ENCODE assay signal across 8 cellular contexts in the genomic region with DNA sequence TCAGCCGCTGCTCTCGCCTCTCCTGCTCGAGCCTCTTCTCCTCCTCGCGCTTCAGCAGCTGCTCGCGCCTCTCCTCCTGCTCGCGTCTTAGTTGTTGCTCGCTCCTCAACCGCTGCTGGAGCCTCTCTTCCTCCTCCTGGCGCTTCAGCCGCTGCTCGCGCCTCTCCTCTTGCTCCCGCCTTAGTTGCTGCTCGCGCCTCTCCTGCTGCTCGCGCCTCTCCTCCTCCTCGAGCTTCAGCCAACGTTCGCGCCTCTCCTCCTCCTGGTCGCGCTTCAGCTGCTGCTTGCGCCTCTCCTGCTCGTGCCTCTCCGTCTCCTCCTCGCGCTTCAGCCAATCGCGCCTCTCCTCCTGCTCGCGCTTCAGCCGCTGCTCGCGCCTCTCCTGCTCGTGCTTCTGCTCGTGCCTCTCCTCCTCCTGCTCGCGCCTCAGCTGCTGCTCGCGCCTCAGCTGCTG. TPM values are rescaled to one million over a fixed set of nuclear protein-coding genes. Genes with fewer than 3 reads are reported as not detected.
DNase-seq lines count a peak whose midpoint lies in the region; ATAC-seq and TF ChIP-seq lines count a peak whose summit lies in the region.

No MANE protein-coding gene starts in this region.

- H3K79me2 ChIP-seq in Karpas-422 (ENCODE audit: low read length) = no peaks in the 10 kb centered on the region

- H3K27me3 ChIP-seq in Karpas-422 (ENCODE audit: low read length) (no peaks in the 10 kb centered on the region), left ventricle myocardium inferior (ENCODE audit: low read depth) (peaks cover 100% of the 10 kb centered on the region)

- H2AFZ ChIP-seq in Karpas-422 (ENCODE audit: low read length) = peak overlapping the region; percentile 63; the same call in 1 of the 2 replicates

- H3K4me3 Mint-ChIP-seq in activated CD8-positive, alpha-beta T cell treated with anti-CD3 and anti-CD28 coated beads for 36 hours = no peak overlapping the region
- H3K4me3 Mint-ChIP-seq in mesothelial cell of epicardium = no peak overlapping the region

- H4K20me1 ChIP-seq in Karpas-422 (ENCODE audit: insufficient read depth, low read depth, low read length) = no peaks in the 10 kb centered on the region

- no peak for TF ChIP-seq CTCF in activated CD8-positive, alpha-beta T cell treated with anti-CD3 and anti-CD28 coated beads for 36 hours (IDR thresholded peaks at IDR 0.05)
- TF ChIP-seq CTCF in left ventricle myocardium inferior (IDR thresholded peaks at IDR 0.05; ENCODE audit: borderline replicate concordance) (no peak), mesothelial cell of epicardium (IDR thresholded peaks at IDR 0.05; ENCODE audit: unreplicated experiment) (no peak), GM20000 (IDR thresholded peaks at IDR 0.05; ENCODE audit: extremely low read depth, missing control alignments) (no peak)

- H3K4me1 ChIP-seq in Karpas-422 (ENCODE audit: low read length) = peaks cover 20% of the 10 kb centered on the region
- H3K4me1 ChIP-seq in left ventricle myocardium inferior = peaks cover 54% of the 10 kb centered on the region

- peak overlapping the region; percentile 78 for H3K4me2 ChIP-seq in Karpas-422 (ENCODE audit: low read depth, low read length, poor library complexity, severe bottlenecking)

- no peak overlapping the region for H3K27ac Mint-ChIP-seq in activated CD8-positive, alpha-beta T cell treated with anti-CD3 and anti-CD28 coated beads for 36 hours
- no peak overlapping the region for H3K27ac Mint-ChIP-seq in mesothelial cell of epicardium

- H3K36me3 ChIP-seq in Karpas-422 (ENCODE audit: insufficient read depth, low read length) (no peaks in the 10 kb centered on the region), left ventricle myocardium inferior (no peaks in the 10 kb centered on the region)

- peaks cover 4% of the 10 kb centered on the region for H3K4me1 Mint-ChIP-seq in activated CD8-positive, alpha-beta T cell treated with anti-CD3 and anti-CD28 coated beads for 36 hours (ENCODE audit: low read depth)
- no peaks in the 10 kb centered on the region for H3K4me1 Mint-ChIP-seq in mesothelial cell of epicardium

- H3K9me2 ChIP-seq in Karpas-422 (replicated peaks; ENCODE audit: insufficient read depth, low read length) = no peaks in the 10 kb centered on the region

- no peak overlapping the region for H3K27ac ChIP-seq in Karpas-422 (ENCODE audit: low read length)
- H3K27ac ChIP-seq in left ventricle myocardium inferior (replicated peaks) = no peak overlapping the region

- POLR2A ChIA-PET in activated CD8-positive, alpha-beta T cell treated with anti-CD3 and anti-CD28 coated beads for 36 hours (lab: Charles Lee) = interaction anchor here (1.1 to 1.4 kb wide), 5 partner anchors 9 to 259 kb away, joined by 3 to 5 read pairs (median 4); a partner anchor contains a TSS

- peak; percentile 49 for ATAC-seq in activated CD8-positive, alpha-beta T cell treated with anti-CD3 and anti-CD28 coated beads for 36 hours

- peak; percentile 92 for DNase-seq in DMS 273 (lab: John Stamatoyannopoulos, UW; ENCODE audit: unreplicated experiment)
- DNase-seq in Karpas-422 = peak; percentile 82
- DNase-seq in activated CD8-positive, alpha-beta T cell treated with anti-CD3 and anti-CD28 coated beads for 36 hours = peak; percentile 45
- DNase-seq in left ventricle myocardium inferior = no peak
- DNase-seq in stimulated activated CD4-positive, alpha-beta T cell treated with anti-CD3 and anti-CD28 coated beads, Interleukin-15, amount 100 ng/mL, for 24 hours = peak; percentile 62
- no peak for DNase-seq in mesothelial cell of epicardium (ENCODE audit: low spot score in 2 of 2, unreplicated experiment in 2 of 2)
- DNase-seq in COLO829 (ENCODE audit: low spot score) = no peak
- no peak for DNase-seq in GM20000 (ENCODE audit: low spot score)

- CTCF ChIA-PET in activated CD8-positive, alpha-beta T cell treated with anti-CD3 and anti-CD28 coated beads for 36 hours (lab: Charles Lee) = interaction anchor here (0.9 to 8.9 kb wide), 10 partner anchors 9 to 347 kb away, joined by 3 to 82 read pairs (median 6); no protein-coding TSS in a partner anchor

- no peak overlapping the region for H3K9ac ChIP-seq in Karpas-422 (ENCODE audit: low read length)

- peaks cover 20% of the 10 kb centered on the region for H3K27me3 Mint-ChIP-seq in activated CD8-positive, alpha-beta T cell treated with anti-CD3 and anti-CD28 coated beads for 36 hours
- peaks cover 4% of the 10 kb centered on the region for H3K27me3 Mint-ChIP-seq in mesothelial cell of epicardium (ENCODE audit: low read depth)

- peaks cover 4% of the 10 kb centered on the region for H3K36me3 Mint-ChIP-seq in activated CD8-positive, alpha-beta T cell treated with anti-CD3 and anti-CD28 coated beads for 36 hours (ENCODE audit: low read depth)
- no peaks in the 10 kb centered on the region for H3K36me3 Mint-ChIP-seq in mesothelial cell of epicardium

- intact Hi-C loops in activated CD8-positive, alpha-beta T cell treated with anti-CD3 and anti-CD28 coated beads for 36 hours (cut with micrococcal nuclease) = no loop called here
- intact Hi-C loops in left ventricle myocardium inferior (cut with micrococcal nuclease) = no loop called here

- H3K9me3 ChIP-seq in Karpas-422 (ENCODE audit: low read length) (no peaks in the 10 kb centered on the region), left ventricle myocardium inferior (replicated peaks) (peaks cover 22% of the 10 kb centered on the region)

- peak overlapping the region; percentile 62; the same call in 1 of the 2 replicates for H3K4me3 ChIP-seq in Karpas-422 (ENCODE audit: low read length)
- H3K4me3 ChIP-seq in left ventricle myocardium inferior = peak overlapping the region; percentile 67

- H3K9me3 Mint-ChIP-seq in activated CD8-positive, alpha-beta T cell treated with anti-CD3 and anti-CD28 coated beads for 36 hours = no peaks in the 10 kb centered on the region
- H3K9me3 Mint-ChIP-seq in mesothelial cell of epicardium = peaks cover 13% of the 10 kb centered on the region

RNA-seq across cellular contexts. Expression of a gene that starts 3.7 kb away (rescaled TPM):
- not detected in 2 replicates for total RNA-seq in Karpas-422 (2014; rRNA removed; shearing (Covaris generic); ENCODE audit: low replicate concordance)
- not detected for total RNA-seq in activated CD8-positive, alpha-beta T cell treated with anti-CD3 and anti-CD28 coated beads for 36 hours
- total RNA-seq in left ventricle myocardium inferior = not detected
- total RNA-seq in mesothelial cell of epicardium = not detected in 3 replicates

RNA-seq across cellular contexts. Expression of a gene that starts 22.7 kb away (rescaled TPM):
- total RNA-seq in Karpas-422 (2014; rRNA removed; shearing (Covaris generic); ENCODE audit: low replicate concordance) = not detected in 2 replicates
- not detected for total RNA-seq in activated CD8-positive, alpha-beta T cell treated with anti-CD3 and anti-CD28 coated beads for 36 hours
- total RNA-seq in left ventricle myocardium inferior (not detected), mesothelial cell of epicardium (not detected in 3 replicates)

RNA-seq across cellular contexts. Expression of a gene that starts 47.5 kb away (rescaled TPM):
- not detected in 2 replicates for total RNA-seq in Karpas-422 (2014; rRNA removed; shearing (Covaris generic); ENCODE audit: low replicate concordance)
- total RNA-seq in activated CD8-positive, alpha-beta T cell treated with anti-CD3 and anti-CD28 coated beads for 36 hours = not detected
- total RNA-seq in left ventricle myocardium inferior = not detected
- total RNA-seq in mesothelial cell of epicardium = not detected in 3 replicates

Comparison
In these comparisons a context has a peak if more than half of its experiments do, and no peak if none do; other contexts are left out.
1. DNase-seq: peak in DMS 273 (single experiment), Karpas-422 (single experiment), activated CD8-positive, alpha-beta T cell treated with anti-CD3 and anti-CD28 coated beads for 36 hours (single experiment) and stimulated activated CD4-positive, alpha-beta T cell treated with anti-CD3 and anti-CD28 coated beads, Interleukin-15, amount 100 ng/mL, for 24 hours (single experiment); none in left ventricle myocardium inferior (single experiment), mesothelial cell of epicardium (0 of 2), COLO829 (single experiment) and GM20000 (single experiment).